9 cellular contexts compared by ENCODE assay signal in the genomic region with DNA sequence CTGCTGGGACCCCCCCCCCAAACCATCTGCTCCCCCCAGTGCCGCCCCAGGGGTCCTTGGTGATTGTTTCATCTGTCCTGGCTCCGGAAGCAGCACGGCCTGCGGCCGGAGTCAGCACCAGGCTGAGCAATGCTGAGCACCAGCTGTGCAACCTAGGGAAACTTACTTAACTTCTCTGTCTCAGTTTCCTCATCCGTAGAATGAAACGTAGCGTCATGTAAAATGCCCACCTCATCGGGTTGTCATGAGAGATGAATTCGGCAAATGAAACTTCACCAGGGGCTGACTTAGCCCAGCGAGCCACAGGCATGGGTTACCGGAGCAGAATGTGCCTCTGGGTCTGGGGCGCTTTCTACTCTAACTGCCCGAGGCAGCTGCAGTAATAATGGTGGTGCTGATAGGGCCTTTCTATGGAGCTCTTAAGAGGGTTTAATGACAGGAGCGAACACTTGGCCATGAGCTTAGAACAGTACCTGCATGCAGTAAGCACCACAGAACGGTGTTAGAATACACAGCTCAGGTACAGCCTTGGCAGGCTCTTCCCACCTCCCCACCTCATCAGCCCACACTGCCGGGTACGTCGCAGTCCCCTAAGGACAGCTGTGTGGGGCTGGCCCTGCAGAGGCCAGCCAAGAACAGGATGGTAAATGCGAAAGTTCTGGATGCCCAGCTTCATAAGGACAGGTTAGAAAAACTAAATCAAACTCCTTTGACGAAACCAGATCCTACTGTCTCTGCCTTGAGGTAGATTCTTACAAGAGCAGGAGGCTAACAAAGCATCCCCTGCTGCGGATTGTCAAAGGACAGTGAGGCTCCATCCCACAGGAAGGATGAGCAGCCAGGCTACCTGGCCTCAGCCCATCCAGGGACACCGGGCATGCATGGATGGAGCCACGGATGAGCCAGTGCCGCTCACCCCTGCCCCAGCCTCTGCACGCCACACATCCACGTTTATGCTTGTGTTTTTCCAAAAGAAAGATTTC. TPM values are rescaled to one million over a fixed set of nuclear protein-coding genes. Genes with fewer than 3 reads are reported as not detected.
A peak's percentile ranks its signal among the peaks of the same experiment; 100 is the strongest.
DNase-seq lines count a peak whose midpoint lies in the region; ATAC-seq and TF ChIP-seq lines count a peak whose summit lies in the region.
"Had no signal": no experiment of that assay in that cellular context is flagged by ENCODE, and none has a peak within 500 bp of the region (broad histone marks: within the 10 kb centered on the region; RNA-seq: fewer than 3 reads in every experiment).

No MANE protein-coding gene starts in this region.

- H3K36me3 ChIP-seq in HUES64 (ENCODE audit: insufficient read depth, low read length) = peaks cover 16% of the 10 kb centered on the region

- H3K9ac ChIP-seq in HUES64 (ENCODE audit: low read depth, low read length) = 0 out of 2 replicates have a peak overlapping the region, but pooled peaks have one; percentile 37

- peaks cover 32% of the 10 kb centered on the region for H3K27me3 ChIP-seq in HUES64 (ENCODE audit: insufficient read depth, low read length)

- TF ChIP-seq CTCF in chondrocyte (IDR thresholded peaks at IDR 0.05) (no peak), lower leg skin (IDR thresholded peaks at IDR 0.05) (no peak)

- TF ChIP-seq POLR2A in lower leg skin (IDR thresholded peaks at IDR 0.05) = no peak

- no peak for ATAC-seq in HG03139 (IDR thresholded peaks at IDR 0.05; ENCODE audit: unreplicated experiment)

- H3K27ac Mint-ChIP-seq in chondrocyte (ENCODE audit: unreplicated experiment) = peak overlapping the region; percentile 91
- H3K27ac Mint-ChIP-seq in activated T-helper 2 cell treated with anti-CD3 and anti-CD28 coated beads, Interferon-gamma antibody, Interleukin-2, Interleukin-4, amounts not matched to agents 10 μg/mL and 5 μg/mL and 100 μg/mL, durations not matched to agents 14 hours and 24 hours and 36 hours = no peak overlapping the region
- H3K27ac Mint-ChIP-seq: T-helper 1 cell treated with Interleukin-12 subunit alpha and Interleukin-12 subunit beta and Interleukin-4 antibody, amounts not matched to agents 30 μg/mL and 1 μg/mL, for 36 hours had no signal

- peaks cover 2% of the 10 kb centered on the region for H3K9me3 Mint-ChIP-seq in chondrocyte (ENCODE audit: low read depth)
- peaks cover 10% of the 10 kb centered on the region for H3K9me3 Mint-ChIP-seq in activated T-helper 2 cell treated with anti-CD3 and anti-CD28 coated beads, Interferon-gamma antibody, Interleukin-2, Interleukin-4, amounts not matched to agents 10 μg/mL and 5 μg/mL and 100 μg/mL, durations not matched to agents 14 hours and 24 hours and 36 hours

- peaks cover 60% of the 10 kb centered on the region for H3K4me1 Mint-ChIP-seq in chondrocyte (ENCODE audit: low read depth)
- H3K4me1 Mint-ChIP-seq in activated T-helper 2 cell treated with anti-CD3 and anti-CD28 coated beads, Interferon-gamma antibody, Interleukin-2, Interleukin-4, amounts not matched to agents 10 μg/mL and 5 μg/mL and 100 μg/mL, durations not matched to agents 14 hours and 24 hours and 36 hours (ENCODE audit: low read depth) = no peaks in the 10 kb centered on the region

- peaks cover 53% of the 10 kb centered on the region for H3K36me3 Mint-ChIP-seq in chondrocyte (ENCODE audit: low read depth)
- H3K36me3 Mint-ChIP-seq in activated T-helper 2 cell treated with anti-CD3 and anti-CD28 coated beads, Interferon-gamma antibody, Interleukin-2, Interleukin-4, amounts not matched to agents 10 μg/mL and 5 μg/mL and 100 μg/mL, durations not matched to agents 14 hours and 24 hours and 36 hours (ENCODE audit: low read depth) = no peaks in the 10 kb centered on the region

- peak overlapping the region; percentile 92 for H3K4me3 Mint-ChIP-seq in chondrocyte (ENCODE audit: unreplicated experiment)
- no peak overlapping the region for H3K4me3 Mint-ChIP-seq in activated T-helper 2 cell treated with anti-CD3 and anti-CD28 coated beads, Interferon-gamma antibody, Interleukin-2, Interleukin-4, amounts not matched to agents 10 μg/mL and 5 μg/mL and 100 μg/mL, durations not matched to agents 14 hours and 24 hours and 36 hours (ENCODE audit: low read depth)
- H3K4me3 Mint-ChIP-seq: T-helper 1 cell treated with Interleukin-12 subunit alpha and Interleukin-12 subunit beta and Interleukin-4 antibody, amounts not matched to agents 30 μg/mL and 1 μg/mL, for 36 hours had no signal

- no peaks in the 10 kb centered on the region; the same call in 1 of the 2 replicates for H3K9me3 ChIP-seq in HUES64 (ENCODE audit: insufficient read depth, low read depth, low read length)

- peaks cover 48% of the 10 kb centered on the region for H3K4me1 ChIP-seq in HUES64 (ENCODE audit: insufficient read depth, low read length)

- no peaks in the 10 kb centered on the region for H3K27me3 Mint-ChIP-seq in chondrocyte (ENCODE audit: low read depth)
- H3K27me3 Mint-ChIP-seq in activated T-helper 2 cell treated with anti-CD3 and anti-CD28 coated beads, Interferon-gamma antibody, Interleukin-2, Interleukin-4, amounts not matched to agents 10 μg/mL and 5 μg/mL and 100 μg/mL, durations not matched to agents 14 hours and 24 hours and 36 hours (ENCODE audit: low read depth) = peaks cover 51% of the 10 kb centered on the region

- DNase-seq in chondrocyte (ENCODE audit: low spot score) (no peak), lower leg skin (ENCODE audit: low spot score in 2 of 2) (peak in 1 of 2 donors; percentile 81), substantia nigra (lab: John Stamatoyannopoulos, UW) (peak in 5 of 49 donors; percentile 20 to 65 (median 42))
- DNase-seq in activated T-helper 2 cell treated with anti-CD3 and anti-CD28 coated beads, Interferon-gamma antibody, Interleukin-2, Interleukin-4, amounts not matched to agents 10 μg/mL and 5 μg/mL and 100 μg/mL, durations not matched to agents 14 hours and 24 hours and 36 hours (ENCODE audit: low spot score) = no peak
- no peak for DNase-seq in activated effector memory CD4-positive, alpha-beta T cell treated with anti-CD3 and anti-CD28 coated beads, Interleukin-2, amount 50 U/mL, for 16 hours
- no peak for DNase-seq in activated CD4-positive, CD25-positive, alpha-beta regulatory T cell (lab: John Stamatoyannopoulos, UW)

- 6% methylated on average over 27 of the region's 27 CpGs for WGBS in HUES64
- WGBS in lower leg skin, 2 donors = 17 to 26% methylated on average over 25 to 27 of the region's 27 CpGs

- H3K27ac ChIP-seq in HUES64 (ENCODE audit: low read depth, low read length) (peak overlapping the region; percentile 42; the same call in 1 of the 2 replicates), substantia nigra (ENCODE audit: low read depth, low read length, poor library complexity, severe bottlenecking) (peak overlapping the region; percentile 90)

- intact Hi-C loops in lower leg skin (cut with DNase I; ENCODE audit: low total_unique reads) = no loop called here
- intact Hi-C loops in activated T-helper 2 cell treated with anti-CD3 and anti-CD28 coated beads, Interferon-gamma antibody, Interleukin-2, Interleukin-4, amounts not matched to agents 10 μg/mL and 5 μg/mL and 100 μg/mL, durations not matched to agents 14 hours and 24 hours and 36 hours (cut with micrococcal nuclease) = loop anchor here (5.0 kb wide), 1 partner anchor 1040 kb away; a partner anchor contains a TSS

- H3K4me3 ChIP-seq in HUES64 (ENCODE audit: low read length) (peak overlapping the region; percentile 58), lower leg skin (ENCODE audit: low read depth, poor library complexity, severe bottlenecking) (peak overlapping the region; percentile 26)

RNA-seq across cellular contexts. Expression of a gene that starts 1.5 kb away (rescaled TPM):
- 14.0 TPM for polyA plus RNA-seq in HUES64 (2013, experiment 1 of 2)
- 10.1 TPM for polyA plus RNA-seq in HUES64 (2013, experiment 2 of 2)
- total RNA-seq in chondrocyte (1,244 to 1,906 TPM (median 1,285 TPM) in 3 replicates), lower leg skin (100 to 1,000 TPM in 2 of 4 donors, 10 to 100 TPM in 2; 72.1 to 135 (median 103) TPM)
- total RNA-seq in activated T-helper 2 cell treated with anti-CD3 and anti-CD28 coated beads, Interferon-gamma antibody, Interleukin-2, Interleukin-4, amounts not matched to agents 10 μg/mL and 5 μg/mL and 100 μg/mL, durations not matched to agents 14 hours and 24 hours and 36 hours = not detected in 2 replicates

Comparison
In these comparisons a context has a peak if more than half of its experiments do, and no peak if none do; other contexts are left out.
1. RNA of a gene that starts 1.5 kb away (total RNA-seq): 1,244 to 1,906 TPM in chondrocyte and 72.1 to 135 TPM in lower leg skin; not detected in activated T-helper 2 cell treated with anti-CD3 and anti-CD28 coated beads, Interferon-gamma antibody, Interleukin-2, Interleukin-4, amounts not matched to agents 10 μg/mL and 5 μg/mL and 100 μg/mL, durations not matched to agents 14 hours and 24 hours and 36 hours; every median in the first group is over 10 times any median in the second.